ENCODE assay signal across 22 cellular contexts in the genomic region with DNA sequence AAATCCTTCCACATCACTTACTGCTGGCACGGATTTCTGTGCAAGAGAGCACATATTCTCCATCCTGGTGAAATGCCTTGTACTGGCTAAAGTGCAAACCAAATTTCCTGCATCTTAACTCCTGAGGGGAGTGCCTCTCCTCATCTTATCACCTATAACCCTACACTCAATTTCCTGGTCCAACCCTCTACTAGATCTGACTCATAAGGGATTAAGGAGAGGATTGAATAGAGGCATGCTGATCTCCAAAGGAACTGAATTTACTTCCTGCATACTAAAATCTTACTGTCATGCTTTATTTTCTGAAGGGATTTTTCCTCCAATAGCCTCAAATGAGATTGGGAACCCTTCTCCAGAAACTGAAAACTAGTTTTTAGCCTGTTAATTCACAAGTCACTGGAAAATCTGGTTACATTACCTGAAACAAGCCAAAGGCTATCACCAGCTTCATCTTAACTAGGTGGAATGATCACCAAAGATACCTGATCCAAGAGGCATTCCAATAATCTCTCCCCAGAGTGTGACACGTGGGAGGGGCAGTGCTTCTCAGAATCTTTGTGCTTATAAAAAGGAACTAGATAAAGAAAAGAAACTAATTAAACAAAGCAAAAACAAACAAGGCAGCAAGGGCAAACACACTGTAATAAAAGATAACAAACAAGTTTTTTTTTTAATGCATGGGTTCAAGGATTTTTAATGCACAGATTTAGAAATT.
A peak's percentile ranks its signal among the peaks of the same experiment; 100 is the strongest.
DNase-seq lines count a peak whose midpoint lies in the region; ATAC-seq, FAIRE-seq and TF ChIP-seq lines count a peak whose summit lies in the region.
"Had no signal": no experiment of that assay in that cellular context is flagged by ENCODE, and none has a peak within 500 bp of the region (broad histone marks: within the 10 kb centered on the region; RNA-seq: fewer than 3 reads in every experiment).

No MANE protein-coding gene starts in this region.

- FAIRE-seq in urothelium cell line (lab: Jason Lieb, UNC): no peak
- FAIRE-seq: G401.6, GM12878 had no signal

- H3K9me3 Mint-ChIP-seq in endodermal cell: no peaks in the 10 kb centered on the region
- H3K9me3 Mint-ChIP-seq in activated CD4-positive, alpha-beta T cell treated with anti-CD3 and anti-CD28 coated beads for 36 hours (ENCODE audit: low read depth): no peaks in the 10 kb centered on the region
- H3K9me3 Mint-ChIP-seq: central memory CD8-positive, alpha-beta T cell had no signal

- intact Hi-C loops in prostate gland (cut with DNase I): no loop called here
- intact Hi-C loops in activated CD4-positive, alpha-beta T cell treated with anti-CD3 and anti-CD28 coated beads for 36 hours (cut with DNase I, micrococcal nuclease): no loop called here

- no peaks in the 10 kb centered on the region for H3K9me3 ChIP-seq in endodermal cell (ENCODE audit: control insufficient read depth, low read length)
- H3K9me3 ChIP-seq in prostate gland: no peaks in the 10 kb centered on the region
- H3K9me3 ChIP-seq: left ventricle myocardium inferior, SJCRH30 had no signal

- H3K9ac ChIP-seq in endodermal cell (ENCODE audit: extremely low read depth, low read length, poor library complexity, severe bottlenecking): no peak overlapping the region

- H3K4me1 Mint-ChIP-seq in endodermal cell: peaks cover 15% of the 10 kb centered on the region
- H3K4me1 Mint-ChIP-seq in activated CD4-positive, alpha-beta T cell treated with anti-CD3 and anti-CD28 coated beads for 36 hours: no peaks in the 10 kb centered on the region
- H3K4me1 Mint-ChIP-seq: central memory CD8-positive, alpha-beta T cell had no signal

- H3K27me3 ChIP-seq in endodermal cell (ENCODE audit: control insufficient read depth, insufficient read depth, low read length, poor library complexity, severe bottlenecking) (no peaks in the 10 kb centered on the region), prostate gland (replicated peaks; ENCODE audit: insufficient read depth) (no peaks in the 10 kb centered on the region)
- H3K27me3 ChIP-seq: SJCRH30 had no signal

- CTCF ChIA-PET in activated CD4-positive, alpha-beta T cell treated with anti-CD3 and anti-CD28 coated beads for 36 hours (lab: Charles Lee): no interaction called here

- 42 to 50% methylated on average over 1 to 2 of the region's 2 CpGs for WGBS in endodermal cell (ENCODE audit: insufficient coverage in 1 of 2, insufficient read length in 1 of 2), 2 experiments
- 28% methylated on average over 2 of the region's 2 CpGs for WGBS in prostate gland

- POLR2A ChIA-PET in activated CD4-positive, alpha-beta T cell treated with anti-CD3 and anti-CD28 coated beads for 36 hours (lab: Charles Lee): no interaction called here

- no peaks in the 10 kb centered on the region for H3K36me3 ChIP-seq in endodermal cell (ENCODE audit: control insufficient read depth, insufficient read depth, low read length)
- no peaks in the 10 kb centered on the region for H3K36me3 ChIP-seq in prostate gland
- H3K36me3 ChIP-seq: left ventricle myocardium inferior, SJCRH30 had no signal

- TF ChIP-seq CTCF in endodermal cell (conservative IDR thresholded peaks at IDR 0.05): no peak
- no peak for TF ChIP-seq CTCF in prostate gland (IDR thresholded peaks at IDR 0.05)

- H3K27ac Mint-ChIP-seq in endodermal cell: peak overlapping the region; percentile 15
- H3K27ac Mint-ChIP-seq in activated CD4-positive, alpha-beta T cell treated with anti-CD3 and anti-CD28 coated beads for 36 hours: no peak overlapping the region

- no peak for TF ChIP-seq POLR2A in prostate gland (IDR thresholded peaks at IDR 0.05)

- no peak overlapping the region for H3K4me3 Mint-ChIP-seq in endodermal cell
- no peak overlapping the region for H3K4me3 Mint-ChIP-seq in activated CD4-positive, alpha-beta T cell treated with anti-CD3 and anti-CD28 coated beads for 36 hours
- H3K4me3 Mint-ChIP-seq: central memory CD8-positive, alpha-beta T cell had no signal

- H3K27me3 Mint-ChIP-seq in endodermal cell (ENCODE audit: insufficient read depth): no peaks in the 10 kb centered on the region
- H3K27me3 Mint-ChIP-seq in activated CD4-positive, alpha-beta T cell treated with anti-CD3 and anti-CD28 coated beads for 36 hours: no peaks in the 10 kb centered on the region
- H3K27me3 Mint-ChIP-seq: central memory CD8-positive, alpha-beta T cell had no signal

- ATAC-seq in activated CD4-positive, alpha-beta T cell treated with anti-CD3 and anti-CD28 coated beads for 36 hours: no peak
- ATAC-seq: GM12878 had no signal

- H3K4me3 ChIP-seq in endodermal cell (ENCODE audit: low read length) (no peak overlapping the region), prostate gland (no peak overlapping the region)
- H3K4me3 ChIP-seq: GM12878, left ventricle myocardium inferior, SJCRH30 had no signal

- H3K4me1 ChIP-seq in endodermal cell (ENCODE audit: control insufficient read depth, insufficient read depth, low read length): peaks cover 4% of the 10 kb centered on the region
- H3K4me1 ChIP-seq in prostate gland (replicated peaks): no peaks in the 10 kb centered on the region
- H3K4me1 ChIP-seq: left ventricle myocardium inferior had no signal

- H3K27ac ChIP-seq in endodermal cell (ENCODE audit: low read depth, low read length): no peak overlapping the region
- no peak overlapping the region for H3K27ac ChIP-seq in prostate gland
- H3K27ac ChIP-seq: left ventricle myocardium inferior, SJCRH30 had no signal

- DNase-seq in H4 (ENCODE audit: low spot score) (peak; percentile 12), NCI-H226 (peak; percentile 80), endodermal cell (peak; percentile 60), prostate gland (ENCODE audit: low spot score) (peak; percentile 15), pons (ENCODE audit: low spot score) (no peak), urothelium cell line (ENCODE audit: low spot score) (no peak), GM03348 (ENCODE audit: low spot score) (no peak)
- DNase-seq in activated CD4-positive, alpha-beta T cell treated with anti-CD3 and anti-CD28 coated beads for 36 hours: no peak
- DNase-seq: activated CD4-positive, alpha-beta T cell treated with anti-CD3 and anti-CD28 coated beads for 1 hour; activated effector memory CD4-positive, alpha-beta T cell treated with Interleukin-2 at 50 U/mL for 16 hours; AML-193; amniotic stem cell; foreskin fibroblast; left ventricle myocardium inferior; NCI-H1436 treated with DMSO at 0.1 percent for 48 hours; NCI-H510A; stimulated activated CD4-positive, alpha-beta T cell treated with anti-CD3 and anti-CD28 coated beads, Interleukin-4, amount 100 ng/mL, for 24 hours; substantia nigra had no signal

- peaks cover 2% of the 10 kb centered on the region for H3K36me3 Mint-ChIP-seq in endodermal cell (ENCODE audit: low read depth)
- no peaks in the 10 kb centered on the region for H3K36me3 Mint-ChIP-seq in activated CD4-positive, alpha-beta T cell treated with anti-CD3 and anti-CD28 coated beads for 36 hours (ENCODE audit: low read depth)

Comparison
In these comparisons a context has a peak if more than half of its experiments do, and no peak if none do; other contexts are left out.
1. DNase-seq: peak in H4 (single experiment), NCI-H226 (single experiment), endodermal cell (single experiment) and prostate gland (single experiment); none in activated CD4-positive, alpha-beta T cell treated with anti-CD3 and anti-CD28 coated beads for 36 hours (single experiment), pons (single experiment), urothelium cell line (single experiment) and GM03348 (single experiment).